In the genomic region with DNA sequence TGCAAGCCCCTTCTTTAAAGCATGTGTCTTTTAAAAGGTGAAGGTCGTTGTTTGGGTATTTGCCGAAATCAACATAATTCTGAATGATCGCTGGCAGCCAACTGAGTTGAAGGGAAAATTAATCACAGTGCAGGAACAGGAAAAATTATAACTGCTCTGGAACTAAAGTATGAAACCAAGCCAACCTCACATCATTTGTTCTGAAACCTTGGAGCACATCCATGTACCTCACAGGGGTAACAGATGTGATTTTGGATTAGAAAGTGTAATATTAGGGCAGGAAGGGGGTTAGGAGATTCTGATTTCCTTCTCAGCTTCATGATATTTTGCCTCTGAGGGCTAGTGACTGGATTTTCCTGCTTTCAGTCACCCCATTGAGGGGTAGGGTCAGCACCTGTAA, we compare ENCODE assay signal across 14 cellular contexts. TPM values are rescaled to one million over a fixed set of nuclear protein-coding genes. Genes with fewer than 3 reads are reported as not detected.
A peak's percentile ranks its signal among the peaks of the same experiment; 100 is the strongest.
DNase-seq lines count a peak whose midpoint lies in the region; FAIRE-seq lines count a peak whose summit lies in the region.
"Had no signal": no experiment of that assay in that cellular context is flagged by ENCODE, and none has a peak within 500 bp of the region (broad histone marks: within the 10 kb centered on the region; RNA-seq: fewer than 3 reads in every experiment).

No MANE protein-coding gene starts in this region.

- no peak overlapping the region for H2AFZ ChIP-seq in mesenchymal stem cell (ENCODE audit: low read depth, low read length)

- 100% methylated on average over 3 of the region's 3 CpGs for WGBS in mesenchymal stem cell

- no peak for FAIRE-seq in RCC 7860 (lab: Jason Lieb, UNC)
- FAIRE-seq: A549 had no signal

- H4K8ac ChIP-seq in mesenchymal stem cell (ENCODE audit: low read length): no peak overlapping the region

- H2AK5ac ChIP-seq in mesenchymal stem cell (ENCODE audit: low read length, severe bottlenecking): no peak overlapping the region

- no peak overlapping the region for H3K14ac ChIP-seq in mesenchymal stem cell (ENCODE audit: low read length in 2 of 2)

- no peaks in the 10 kb centered on the region for H3K27me3 ChIP-seq in mesenchymal stem cell (ENCODE audit: control insufficient read depth in 1 of 2, insufficient read depth in 1 of 2, low read length in 2 of 2)
- H3K27me3 ChIP-seq: BE2C had no signal

- no peaks in the 10 kb centered on the region for H3K9me3 ChIP-seq in mesenchymal stem cell (ENCODE audit: control insufficient read depth, low read length)
- H3K9me3 ChIP-seq: A549, BE2C, HAP-1 had no signal

- H4K91ac ChIP-seq in mesenchymal stem cell (ENCODE audit: low read length): no peak overlapping the region

- H3K4me1 ChIP-seq in mesenchymal stem cell (ENCODE audit: control insufficient read depth, insufficient read depth, low read depth, low read length): no peaks in the 10 kb centered on the region
- H3K4me1 ChIP-seq: BE2C, HAP-1 had no signal

- peak overlapping the region; percentile 10 for H3K9ac ChIP-seq in mesenchymal stem cell (ENCODE audit: low read length)

- no peak overlapping the region for H2BK5ac ChIP-seq in mesenchymal stem cell (ENCODE audit: low read depth, low read length, poor library complexity, severe bottlenecking)

- H2BK15ac ChIP-seq in mesenchymal stem cell (ENCODE audit: low read depth, poor library complexity, severe bottlenecking): no peak overlapping the region

- H3K23ac ChIP-seq in mesenchymal stem cell (ENCODE audit: low read length in 2 of 2): no peak overlapping the region

- H3K79me1 ChIP-seq in mesenchymal stem cell (replicated peaks; ENCODE audit: low read length, poor library complexity, severe bottlenecking): no peaks in the 10 kb centered on the region

- no peak overlapping the region for H3K27ac ChIP-seq in mesenchymal stem cell (ENCODE audit: low read length, poor library complexity, severe bottlenecking)
- H3K27ac ChIP-seq: A549, C4-2B had no signal

- H3K18ac ChIP-seq in mesenchymal stem cell (ENCODE audit: low read depth in 1 of 2, low read length in 2 of 2): no peak overlapping the region

- H3K4ac ChIP-seq in mesenchymal stem cell (ENCODE audit: low read depth in 1 of 2, low read length in 2 of 2): no peak overlapping the region

- peak; percentile 84 for DNase-seq in NCI-H1694 treated with DMSO at 0.1 percent for 48 hours (lab: John Stamatoyannopoulos, UW)
- DNase-seq in dermis blood vessel endothelial cell: peak; percentile 59
- DNase-seq in mesenchymal stem cell: no peak
- no peak for DNase-seq in NCI-H748 (lab: John Stamatoyannopoulos, UW; ENCODE audit: unreplicated experiment)
- no peak for DNase-seq in activated T-helper 1 cell treated with anti-CD3 and anti-CD28 coated beads, Interleukin-12 subunit alpha, Interleukin-12 subunit beta, Interleukin-2, Interleukin-4 antibody, amounts not matched to agents 30 ng/mL and 10 ng/mL and 1 ng/mL, durations not matched to agents 14 hours and 24 hours and 36 hours (ENCODE audit: low spot score)
- no peak for DNase-seq in RCC 7860 (ENCODE audit: low spot score)
- no peak for DNase-seq in cardiac septum (ENCODE audit: low spot score)
- DNase-seq: BE2C; CD4-positive, alpha-beta memory T cell; GF-D8; GOT3 had no signal

- no peak overlapping the region for H3K4me3 Mint-ChIP-seq in activated T-helper 1 cell treated with anti-CD3 and anti-CD28 coated beads, Interleukin-12 subunit alpha, Interleukin-12 subunit beta, Interleukin-2, Interleukin-4 antibody, amounts not matched to agents 30 ng/mL and 10 ng/mL and 1 ng/mL, durations not matched to agents 14 hours and 24 hours and 36 hours

- no peaks in the 10 kb centered on the region for H3K9me3 Mint-ChIP-seq in activated T-helper 1 cell treated with anti-CD3 and anti-CD28 coated beads, Interleukin-12 subunit alpha, Interleukin-12 subunit beta, Interleukin-2, Interleukin-4 antibody, amounts not matched to agents 30 ng/mL and 10 ng/mL and 1 ng/mL, durations not matched to agents 14 hours and 24 hours and 36 hours

- H3K36me3 ChIP-seq in mesenchymal stem cell (ENCODE audit: control insufficient read depth in 1 of 2, insufficient read depth in 2 of 2, low read depth in 1 of 2, low read length in 2 of 2): peaks cover 0 to 3% of the 10 kb centered on the region in 2 experiments
- H3K36me3 ChIP-seq: BE2C, HAP-1 had no signal

- H3K27ac Mint-ChIP-seq in activated T-helper 1 cell treated with anti-CD3 and anti-CD28 coated beads, Interleukin-12 subunit alpha, Interleukin-12 subunit beta, Interleukin-2, Interleukin-4 antibody, amounts not matched to agents 30 ng/mL and 10 ng/mL and 1 ng/mL, durations not matched to agents 14 hours and 24 hours and 36 hours: no peak overlapping the region
- H3K27ac Mint-ChIP-seq: CD4-positive, alpha-beta memory T cell had no signal

- H2BK12ac ChIP-seq in mesenchymal stem cell (ENCODE audit: low read length in 2 of 2): no peak overlapping the region

- no peak overlapping the region for H3K4me2 ChIP-seq in mesenchymal stem cell (ENCODE audit: low read length, poor library complexity, severe bottlenecking)
- H3K4me2 ChIP-seq: A549 had no signal

- H2BK120ac ChIP-seq in mesenchymal stem cell (ENCODE audit: low read depth, low read length): no peak overlapping the region

- intact Hi-C loops in activated T-helper 1 cell treated with anti-CD3 and anti-CD28 coated beads, Interleukin-12 subunit alpha, Interleukin-12 subunit beta, Interleukin-2, Interleukin-4 antibody, amounts not matched to agents 30 ng/mL and 10 ng/mL and 1 ng/mL, durations not matched to agents 14 hours and 24 hours and 36 hours (cut with micrococcal nuclease): no loop called here
- intact Hi-C loops in cardiac septum (cut with DNase I): no loop called here

- H3K36me3 Mint-ChIP-seq in activated T-helper 1 cell treated with anti-CD3 and anti-CD28 coated beads, Interleukin-12 subunit alpha, Interleukin-12 subunit beta, Interleukin-2, Interleukin-4 antibody, amounts not matched to agents 30 ng/mL and 10 ng/mL and 1 ng/mL, durations not matched to agents 14 hours and 24 hours and 36 hours (ENCODE audit: low read depth): no peaks in the 10 kb centered on the region
- H3K36me3 Mint-ChIP-seq: CD4-positive, alpha-beta memory T cell had no signal

- H3K4me3 ChIP-seq in mesenchymal stem cell (ENCODE audit: insufficient read depth in 1 of 2, low read depth in 1 of 2, low read length in 2 of 2): no peak overlapping the region
- H3K4me3 ChIP-seq: A549, HAP-1 had no signal

- H3K4me1 Mint-ChIP-seq in activated T-helper 1 cell treated with anti-CD3 and anti-CD28 coated beads, Interleukin-12 subunit alpha, Interleukin-12 subunit beta, Interleukin-2, Interleukin-4 antibody, amounts not matched to agents 30 ng/mL and 10 ng/mL and 1 ng/mL, durations not matched to agents 14 hours and 24 hours and 36 hours (ENCODE audit: low read depth): no peaks in the 10 kb centered on the region
- H3K4me1 Mint-ChIP-seq: CD4-positive, alpha-beta memory T cell had no signal

- H3K27me3 Mint-ChIP-seq in activated T-helper 1 cell treated with anti-CD3 and anti-CD28 coated beads, Interleukin-12 subunit alpha, Interleukin-12 subunit beta, Interleukin-2, Interleukin-4 antibody, amounts not matched to agents 30 ng/mL and 10 ng/mL and 1 ng/mL, durations not matched to agents 14 hours and 24 hours and 36 hours (ENCODE audit: insufficient read depth): peaks cover 3% of the 10 kb centered on the region
- H3K27me3 Mint-ChIP-seq: CD4-positive, alpha-beta memory T cell had no signal

RNA-seq across cellular contexts. Expression of a gene that starts 52.1 kb away (rescaled TPM):
- total RNA-seq in dermis blood vessel endothelial cell (192 and 466 TPM in 2 replicates), cardiac septum (2.2 TPM)
- 14.6 TPM for polyA plus RNA-seq in mesenchymal stem cell (2013, experiment 1 of 2)
- polyA plus RNA-seq in mesenchymal stem cell (2013, experiment 2 of 2): 15.4 TPM
- not detected in 2 replicates for total RNA-seq in activated T-helper 1 cell treated with anti-CD3 and anti-CD28 coated beads, Interleukin-12 subunit alpha, Interleukin-12 subunit beta, Interleukin-2, Interleukin-4 antibody, amounts not matched to agents 30 ng/mL and 10 ng/mL and 1 ng/mL, durations not matched to agents 14 hours and 24 hours and 36 hours
- polyA plus RNA-seq: CD4-positive, alpha-beta memory T cell had no signal

Comparison
In these comparisons a context has a peak if more than half of its experiments do, and no peak if none do; other contexts are left out.
1. DNase-seq: peak in NCI-H1694 treated with DMSO at 0.1 percent for 48 hours (single experiment) and dermis blood vessel endothelial cell (single experiment); none in mesenchymal stem cell (single experiment), NCI-H748 (single experiment), activated T-helper 1 cell treated with anti-CD3 and anti-CD28 coated beads, Interleukin-12 subunit alpha, Interleukin-12 subunit beta, Interleukin-2, Interleukin-4 antibody, amounts not matched to agents 30 ng/mL and 10 ng/mL and 1 ng/mL, durations not matched to agents 14 hours and 24 hours and 36 hours (single experiment), RCC 7860 (single experiment) and cardiac septum (single experiment).
2. RNA of a gene that starts 52.1 kb away (total RNA-seq): 192 to 466 TPM in dermis blood vessel endothelial cell; 2.2 TPM in cardiac septum (single experiment) and not detected in activated T-helper 1 cell treated with anti-CD3 and anti-CD28 coated beads, Interleukin-12 subunit alpha, Interleukin-12 subunit beta, Interleukin-2, Interleukin-4 antibody, amounts not matched to agents 30 ng/mL and 10 ng/mL and 1 ng/mL, durations not matched to agents 14 hours and 24 hours and 36 hours; every median in the first group is over 10 times any median in the second.